23 cellular contexts compared by ENCODE assay signal in the genomic region with DNA sequence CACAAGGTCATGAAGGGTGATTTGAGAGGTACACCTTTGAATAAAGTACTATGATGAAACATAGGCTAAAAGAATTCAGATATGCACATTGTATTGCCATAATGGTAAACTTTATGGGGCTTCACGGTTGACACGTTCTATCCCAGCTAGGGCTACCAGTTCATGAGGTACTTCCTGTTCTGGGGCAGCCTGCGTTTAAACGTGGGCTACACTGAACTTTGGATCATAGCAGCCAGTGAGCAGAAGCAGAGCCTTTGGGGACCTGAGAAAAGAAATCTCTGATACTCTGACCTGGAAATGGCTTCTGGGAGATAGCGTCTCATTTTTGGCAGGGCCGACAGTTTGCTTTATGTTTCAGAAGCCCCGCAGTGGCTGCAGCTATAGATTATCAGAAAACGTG. TPM values are rescaled to one million over a fixed set of nuclear protein-coding genes. Genes with fewer than 3 reads are reported as not detected.
DNase-seq lines count a peak whose midpoint lies in the region; ATAC-seq and TF ChIP-seq lines count a peak whose summit lies in the region.
"Had no signal": no experiment of that assay in that cellular context is flagged by ENCODE, and none has a peak within 500 bp of the region (broad histone marks: within the 10 kb centered on the region; RNA-seq: fewer than 3 reads in every experiment).

No MANE protein-coding gene starts in this region.

- H3K4me3 Mint-ChIP-seq in CD4-positive, CD25-positive, alpha-beta regulatory T cell: no peak overlapping the region
- H3K4me3 Mint-ChIP-seq in IgD-negative memory B cell: peak overlapping the region in 1 of 4 donors; percentile 6
- H3K4me3 Mint-ChIP-seq in central memory CD8-positive, alpha-beta T cell: no peak overlapping the region
- peak overlapping the region; percentile 4 for H3K4me3 Mint-ChIP-seq in neural progenitor cell
- H3K4me3 Mint-ChIP-seq: natural killer cell had no signal

- no peak overlapping the region for H3K4me2 ChIP-seq in neural progenitor cell

- peak overlapping the region in 2 of 3 donors; percentile 64 to 88 for H3K27ac Mint-ChIP-seq in CD4-positive, CD25-positive, alpha-beta regulatory T cell
- peak overlapping the region in 2 of 3 donors; percentile 60 to 84 for H3K27ac Mint-ChIP-seq in IgD-negative memory B cell
- peak overlapping the region; percentile 67 for H3K27ac Mint-ChIP-seq in central memory CD8-positive, alpha-beta T cell (ENCODE audit: low read depth)
- H3K27ac Mint-ChIP-seq in neural progenitor cell: peak overlapping the region; percentile 13

- no peaks in the 10 kb centered on the region for H3K4me1 ChIP-seq in CD4-positive, CD25-positive, alpha-beta regulatory T cell (ENCODE audit: control insufficient read depth, insufficient read depth, low read length, poor library complexity, severe bottlenecking)
- H3K4me1 ChIP-seq in neural progenitor cell (no peaks in the 10 kb centered on the region), ovary (ENCODE audit: insufficient read depth) (no peaks in the 10 kb centered on the region)
- H3K4me1 ChIP-seq: Caco-2, esophagus muscularis mucosa, gastrocnemius medialis, psoas muscle, tibial artery had no signal

- no peaks in the 10 kb centered on the region for H3F3A ChIP-seq in neural progenitor cell (ENCODE audit: low read depth)

- no peak for TF ChIP-seq EP300 in ovary (IDR thresholded peaks at IDR 0.05)

- H3K9ac ChIP-seq in neural progenitor cell: no peak overlapping the region

- intact Hi-C loops in ovary (cut with DNase I): no loop called here

- no peak overlapping the region for H3K4me3 ChIP-seq in CD4-positive, CD25-positive, alpha-beta regulatory T cell (ENCODE audit: low read depth, low read length)
- H3K4me3 ChIP-seq in neural progenitor cell (no peak overlapping the region), ovary (no peak overlapping the region)
- H3K4me3 ChIP-seq: esophagus muscularis mucosa, gastrocnemius medialis, psoas muscle, skin epidermis, tibial artery had no signal

- H3K27me3 ChIP-seq in CD4-positive, CD25-positive, alpha-beta regulatory T cell (ENCODE audit: control insufficient read depth, insufficient read depth, low read length): no peaks in the 10 kb centered on the region
- H3K27me3 ChIP-seq in neural progenitor cell (no peaks in the 10 kb centered on the region), ovary (no peaks in the 10 kb centered on the region)
- H3K27me3 ChIP-seq: esophagus muscularis mucosa, gastrocnemius medialis, tibial artery had no signal

- H4K20me1 ChIP-seq in neural progenitor cell (ENCODE audit: low read depth): no peaks in the 10 kb centered on the region

- H3K9me3 Mint-ChIP-seq in CD4-positive, CD25-positive, alpha-beta regulatory T cell: no peaks in the 10 kb centered on the region
- H3K9me3 Mint-ChIP-seq in IgD-negative memory B cell: no peaks in the 10 kb centered on the region
- H3K9me3 Mint-ChIP-seq in central memory CD8-positive, alpha-beta T cell: no peaks in the 10 kb centered on the region
- H3K9me3 Mint-ChIP-seq in neural progenitor cell: peaks cover 2% of the 10 kb centered on the region
- H3K9me3 Mint-ChIP-seq: natural killer cell had no signal

- H3K4me1 Mint-ChIP-seq in CD4-positive, CD25-positive, alpha-beta regulatory T cell: no peaks in the 10 kb centered on the region
- peaks cover 3 to 17% (median 8%) of the 10 kb centered on the region in 3 donors for H3K4me1 Mint-ChIP-seq in IgD-negative memory B cell
- H3K4me1 Mint-ChIP-seq in central memory CD8-positive, alpha-beta T cell: no peaks in the 10 kb centered on the region
- H3K4me1 Mint-ChIP-seq in neural progenitor cell: peaks cover 19% of the 10 kb centered on the region

- H2AFZ ChIP-seq in neural progenitor cell (replicated peaks): no peak overlapping the region

- no peaks in the 10 kb centered on the region for H3K27me3 Mint-ChIP-seq in CD4-positive, CD25-positive, alpha-beta regulatory T cell
- H3K27me3 Mint-ChIP-seq in IgD-negative memory B cell: no peaks in the 10 kb centered on the region
- no peaks in the 10 kb centered on the region for H3K27me3 Mint-ChIP-seq in central memory CD8-positive, alpha-beta T cell
- H3K27me3 Mint-ChIP-seq in neural progenitor cell (ENCODE audit: insufficient read depth, low read depth): peaks cover 7% of the 10 kb centered on the region

- peaks cover 38% of the 10 kb centered on the region for H3K36me3 Mint-ChIP-seq in CD4-positive, CD25-positive, alpha-beta regulatory T cell
- H3K36me3 Mint-ChIP-seq in IgD-negative memory B cell (peaks cover 10% of the 10 kb centered on the region), neural progenitor cell (no peaks in the 10 kb centered on the region)
- H3K36me3 Mint-ChIP-seq in central memory CD8-positive, alpha-beta T cell (ENCODE audit: insufficient read depth): peaks cover 26% of the 10 kb centered on the region

- DNase-seq in CD4-positive, CD25-positive, alpha-beta regulatory T cell: no peak
- DNase-seq in central memory CD8-positive, alpha-beta T cell (ENCODE audit: low spot score in 2 of 2): no peak
- DNase-seq in neural progenitor cell (ENCODE audit: low spot score) (no peak), ovary (no peak), NCI-H1436 (lab: John Stamatoyannopoulos, UW) (no peak), AG08396 (ENCODE audit: low spot score) (no peak)
- DNase-seq: activated CD4-positive, alpha-beta T cell treated with anti-CD3 and anti-CD28 coated beads for 4 hours; activated gamma-delta T cell treated with Interleukin-2 at 50 U/mL for 16 hours; AML-193; central memory CD4-positive, alpha-beta T cell; gastrocnemius medialis; HCEC 1CT; mesendoderm; natural killer cell; NCI-H524 treated with DMSO at 0.1 percent for 48 hours; psoas muscle; stimulated activated naive CD8-positive, alpha-beta T cell treated with anti-CD3 and anti-CD28 coated beads, Interleukin-15, Interleukin-2, amounts not matched to agents 100 U/mL and 50 U/mL, for 24 hours; T1000 had no signal

- 60 to 65% (median 61%) methylated on average over 8 of the region's 8 CpGs for WGBS in ovary, 3 donors

- H3K36me3 ChIP-seq in CD4-positive, CD25-positive, alpha-beta regulatory T cell (ENCODE audit: control insufficient read depth, insufficient read depth, low read length): peaks cover 10% of the 10 kb centered on the region
- H3K36me3 ChIP-seq in neural progenitor cell (no peaks in the 10 kb centered on the region), ovary (peaks cover 2% of the 10 kb centered on the region)

- ATAC-seq in CD4-positive, CD25-positive, alpha-beta regulatory T cell (ENCODE audit: low read depth in 2 of 2): no peak
- ATAC-seq in central memory CD8-positive, alpha-beta T cell (replicated peaks; ENCODE audit: extremely low read depth, poor library complexity, severe bottlenecking): no peak
- ATAC-seq: psoas muscle had no signal

- TF ChIP-seq CTCF in neural progenitor cell (IDR thresholded peaks at IDR 0.05) (no peak), ovary (IDR thresholded peaks at IDR 0.05) (no peak)

- H3K79me2 ChIP-seq in neural progenitor cell (ENCODE audit: low read depth): no peaks in the 10 kb centered on the region

- H3K27ac ChIP-seq in CD4-positive, CD25-positive, alpha-beta regulatory T cell (ENCODE audit: insufficient read depth, low read length, poor library complexity, severe bottlenecking): no peak overlapping the region
- H3K27ac ChIP-seq in neural progenitor cell: no peak overlapping the region
- no peak overlapping the region for H3K27ac ChIP-seq in ovary
- H3K27ac ChIP-seq: esophagus muscularis mucosa, gastrocnemius medialis, psoas muscle, tibial artery had no signal

- H3K9me3 ChIP-seq in CD4-positive, CD25-positive, alpha-beta regulatory T cell (ENCODE audit: control insufficient read depth in 2 of 2, low read length in 2 of 2): no peaks in the 10 kb centered on the region
- no peaks in the 10 kb centered on the region for H3K9me3 ChIP-seq in neural progenitor cell (ENCODE audit: low read depth)
- no peaks in the 10 kb centered on the region for H3K9me3 ChIP-seq in ovary
- H3K9me3 ChIP-seq: Caco-2, esophagus muscularis mucosa, gastrocnemius medialis, psoas muscle, tibial artery had no signal

- no peak for TF ChIP-seq POLR2A in ovary (IDR thresholded peaks at IDR 0.05)

RNA-seq across cellular contexts. Expression of a gene that starts 48.6 kb away (rescaled TPM):
- 18.8 TPM for total RNA-seq in CD4-positive, CD25-positive, alpha-beta regulatory T cell
- polyA plus RNA-seq in CD4-positive, CD25-positive, alpha-beta regulatory T cell: 1 to 10 TPM; 2.8 to 3.6 (median 3.4) TPM
- polyA plus RNA-seq in IgD-negative memory B cell (14.8 TPM), ovary (1 to 10 TPM; 5.1 to 6.0 TPM)
- total RNA-seq in neural progenitor cell (ENCODE audit: low replicate concordance) (1.2 and 6.1 TPM in 2 replicates), ovary (1 to 10 TPM; 5.6 to 10.0 (median 8.0) TPM)

Comparison
In these comparisons a context has a peak if more than half of its experiments do, and no peak if none do; other contexts are left out.
1. H3K27ac Mint-ChIP-seq: peak in every context shown above with its lines; median percentile 76 in CD4-positive, CD25-positive, alpha-beta regulatory T cell; 72 in IgD-negative memory B cell; 67 in central memory CD8-positive, alpha-beta T cell; 13 in neural progenitor cell.